25 cellular contexts compared by ENCODE assay signal in genomic region chr17:80783971-80784370, GRCh38.
DNase-seq lines count a peak whose midpoint lies in the region; ATAC-seq and TF ChIP-seq lines count a peak whose summit lies in the region.
"Had no signal": no experiment of that assay in that cellular context is flagged by ENCODE, and none has a peak within 500 bp of the region (broad histone marks: within the 10 kb centered on the region; RNA-seq: fewer than 3 reads in every experiment).

No MANE protein-coding gene starts in this region.

- H3K9me3 Mint-ChIP-seq in activated CD4-positive, alpha-beta T cell treated with anti-CD3 and anti-CD28 coated beads, Interleukin-2, amount 10 ng/mL, durations not matched to agents 7 days and 5 days: peaks cover 11% of the 10 kb centered on the region
- H3K9me3 Mint-ChIP-seq in osteocyte (ENCODE audit: unreplicated experiment): peaks cover 3% of the 10 kb centered on the region
- H3K9me3 Mint-ChIP-seq in CD14-positive monocyte: no peaks in the 10 kb centered on the region
- H3K9me3 Mint-ChIP-seq: H9, naive B cell had no signal

- WGBS in IMR-90 (ENCODE audit: extremely low coverage in 2 of 2, insufficient read length in 1 of 2), 2 experiments: no CpG with 5 or more reads among the region's 6 CpGs

- no peak for TF ChIP-seq POLR2A in IMR-90 (IDR thresholded peaks at IDR 0.05; ENCODE audit: low read depth, low read length)

- peak overlapping the region; percentile 84; the same call in 2 of the 3 replicates for H2BK15ac ChIP-seq in IMR-90 (ENCODE audit: low read depth, low read length)

- H3K4ac ChIP-seq in IMR-90 (ENCODE audit: low read depth, low read length): peak overlapping the region; percentile 95

- H3K27me3 ChIP-seq in IMR-90 (ENCODE audit: control insufficient read depth, insufficient read depth, low read length) (no peaks in the 10 kb centered on the region), adipocyte (replicated peaks; ENCODE audit: control insufficient read depth, insufficient read depth, low read length) (no peaks in the 10 kb centered on the region), foreskin keratinocyte (no peaks in the 10 kb centered on the region)
- H3K27me3 ChIP-seq: BLaER1 treated with 17β-estradiol and CSF1 and Interleukin-3, amounts not matched to agents 10 nM and 100 nM; gastroesophageal sphincter; tibial nerve had no signal

- peak overlapping the region; percentile 91 for H3K27ac Mint-ChIP-seq in activated CD4-positive, alpha-beta T cell treated with anti-CD3 and anti-CD28 coated beads, Interleukin-2, amount 10 ng/mL, durations not matched to agents 7 days and 5 days
- H3K27ac Mint-ChIP-seq in osteocyte (ENCODE audit: unreplicated experiment) (peak overlapping the region; percentile 88), CD14-positive monocyte (no peak overlapping the region)
- H3K27ac Mint-ChIP-seq: naive B cell; stimulated activated naive B cell treated with anti-CD40 and anti-IgM and Interleukin-4, amounts not matched to agents 10 μg/mL and 1 μg/mL and 100 μg/mL, for 72 hours had no signal

- peaks cover under 1% of the 10 kb centered on the region; the same call in 1 of the 2 replicates for H3K36me3 ChIP-seq in IMR-90 (ENCODE audit: control insufficient read depth, insufficient read depth, low read length)
- no peaks in the 10 kb centered on the region for H3K36me3 ChIP-seq in adipocyte (ENCODE audit: control insufficient read depth, insufficient read depth, low read length, severe bottlenecking)
- H3K36me3 ChIP-seq: tibial nerve had no signal

- H3K56ac ChIP-seq in IMR-90 (ENCODE audit: extremely low read depth, insufficient read depth, low read length): no peak overlapping the region

- H4K8ac ChIP-seq in IMR-90 (ENCODE audit: low read depth in 2 of 2, low read length in 2 of 2): peak overlapping the region; percentile 27 to 90; a peak in 3 of 4 replicates

- peaks cover 50% of the 10 kb centered on the region for H3K36me3 Mint-ChIP-seq in activated CD4-positive, alpha-beta T cell treated with anti-CD3 and anti-CD28 coated beads, Interleukin-2, amount 10 ng/mL, durations not matched to agents 7 days and 5 days (ENCODE audit: low read depth)
- H3K36me3 Mint-ChIP-seq in osteocyte (ENCODE audit: unreplicated experiment) (peaks cover 8% of the 10 kb centered on the region), CD14-positive monocyte (peaks cover 6 to 14% of the 10 kb centered on the region in 2 donors)
- H3K36me3 Mint-ChIP-seq: naive B cell had no signal

- H3K4me1 Mint-ChIP-seq in activated CD4-positive, alpha-beta T cell treated with anti-CD3 and anti-CD28 coated beads, Interleukin-2, amount 10 ng/mL, durations not matched to agents 7 days and 5 days: peaks cover 93% of the 10 kb centered on the region
- H3K4me1 Mint-ChIP-seq in osteocyte (ENCODE audit: unreplicated experiment) (peaks cover 74% of the 10 kb centered on the region), CD14-positive monocyte (peaks cover 35% of the 10 kb centered on the region)

- H3K4me1 ChIP-seq in IMR-90 (ENCODE audit: control insufficient read depth, insufficient read depth, low read length): peaks cover 29% of the 10 kb centered on the region
- peaks cover 55% of the 10 kb centered on the region for H3K4me1 ChIP-seq in adipocyte (ENCODE audit: control insufficient read depth, insufficient read depth, low read length)
- peaks cover 1% of the 10 kb centered on the region for H3K4me1 ChIP-seq in foreskin keratinocyte

- H3K9ac ChIP-seq in IMR-90 (ENCODE audit: low read depth, low read length) (no peak overlapping the region), adipocyte (ENCODE audit: low read length) (peak overlapping the region; percentile 62)
- H3K9ac ChIP-seq: BLaER1 treated with 17β-estradiol and CSF1 and Interleukin-3, amounts not matched to agents 10 nM and 100 nM had no signal

- DNase-seq in activated CD4-positive, alpha-beta T cell treated with anti-CD3 and anti-CD28 coated beads, Interleukin-2, amount 10 ng/mL, durations not matched to agents 7 days and 5 days: no peak
- no peak for DNase-seq in activated CD4-positive, alpha-beta T cell treated with anti-CD3 and anti-CD28 coated beads, Interleukin-2, amount 50 U/mL, for 48 hours
- DNase-seq in IMR-90: no peak
- DNase-seq in adipocyte (ENCODE audit: low read depth): peak; percentile 15
- no peak for DNase-seq in osteocyte (ENCODE audit: extremely low spot score, unreplicated experiment)
- no peak for DNase-seq in CD14-positive monocyte (ENCODE audit: low spot score)
- DNase-seq in cerebellar nuclear complex (lab: John Stamatoyannopoulos, UW): no peak
- no peak for DNase-seq in foreskin keratinocyte
- DNase-seq: activated CD8-positive, alpha-beta memory T cell treated with anti-CD3 and anti-CD28 coated beads for 24 hours; activated gamma-delta T cell treated with Interleukin-2 at 50 U/mL for 16 hours; DMS 273 treated with DMSO at 0.1 percent for 48 hours; kidney glomerular epithelial cell; mammary epithelial cell; naive B cell; NCI-H1417 treated with DMSO at 0.1 percent for 48 hours; NCI-H526 treated with DMSO at 0.1 percent for 48 hours; OCI-M1; SHP77; stimulated activated naive B cell treated with anti-CD40 and anti-IgM and Interleukin-4, amounts not matched to agents 10 μg/mL and 1 μg/mL and 100 μg/mL, for 72 hours had no signal

- no peak overlapping the region for H3K4me3 Mint-ChIP-seq in activated CD4-positive, alpha-beta T cell treated with anti-CD3 and anti-CD28 coated beads, Interleukin-2, amount 10 ng/mL, durations not matched to agents 7 days and 5 days
- H3K4me3 Mint-ChIP-seq in osteocyte (ENCODE audit: unreplicated experiment) (no peak overlapping the region), CD14-positive monocyte (no peak overlapping the region)
- H3K4me3 Mint-ChIP-seq: H9; naive B cell; stimulated activated naive B cell treated with anti-CD40 and anti-IgM and Interleukin-4, amounts not matched to agents 10 μg/mL and 1 μg/mL and 100 μg/mL, for 72 hours had no signal

- H3K27ac ChIP-seq in IMR-90 (ENCODE audit: insufficient read depth, low read length) (peak overlapping the region; percentile 83), foreskin keratinocyte (no peak overlapping the region)
- H3K27ac ChIP-seq: BLaER1 treated with 17β-estradiol and CSF1 and Interleukin-3, amounts not matched to agents 10 nM and 100 nM; tibial nerve; VCaP had no signal

- intact Hi-C loops in IMR-90 (cut with micrococcal nuclease) (no loop called here), CD14-positive monocyte (cut with micrococcal nuclease) (loop anchor here in 1 of 2 donors (10.0 kb wide), 1 partner anchor 59 kb away; no protein-coding TSS in a partner anchor)

- POLR2A ChIA-PET in activated CD4-positive, alpha-beta T cell treated with anti-CD3 and anti-CD28 coated beads, Interleukin-2, amount 10 ng/mL, durations not matched to agents 7 days and 5 days (lab: Charles Lee): interaction anchor here (0.6 to 1.2 kb wide), 6 partner anchors 9 to 109 kb away, joined by 3 to 6 read pairs (median 4); no protein-coding TSS in a partner anchor
- POLR2A ChIA-PET in IMR-90 (lab: Charles Lee; ENCODE audit: unreplicated experiment): no interaction called here

- H3K4me2 ChIP-seq in IMR-90 (ENCODE audit: low read depth, low read length): no peak overlapping the region
- H3K4me2 ChIP-seq: BLaER1 treated with 17β-estradiol and CSF1 and Interleukin-3, amounts not matched to agents 10 nM and 100 nM had no signal

- H2BK20ac ChIP-seq in IMR-90 (ENCODE audit: low read depth, low read length): peak overlapping the region; percentile 93

- H2AFZ ChIP-seq in IMR-90 (replicated peaks; ENCODE audit: low read length, poor library complexity): no peak overlapping the region

- H3K27me3 Mint-ChIP-seq in activated CD4-positive, alpha-beta T cell treated with anti-CD3 and anti-CD28 coated beads, Interleukin-2, amount 10 ng/mL, durations not matched to agents 7 days and 5 days: no peaks in the 10 kb centered on the region
- no peaks in the 10 kb centered on the region for H3K27me3 Mint-ChIP-seq in osteocyte (ENCODE audit: unreplicated experiment)
- H3K27me3 Mint-ChIP-seq in CD14-positive monocyte (ENCODE audit: low read depth in 3 of 3): peaks cover 0 to 2% (median 0%) of the 10 kb centered on the region in 3 donors
- H3K27me3 Mint-ChIP-seq: naive B cell; stimulated activated naive B cell treated with anti-CD40 and anti-IgM and Interleukin-4, amounts not matched to agents 10 μg/mL and 1 μg/mL and 100 μg/mL, for 72 hours had no signal

- peak overlapping the region; percentile 93 for H2BK120ac ChIP-seq in IMR-90 (ENCODE audit: low read depth, low read length)

- in situ Hi-C loops in IMR-90 (cut with MboI; ENCODE audit: low sequenced_read_pairs): no loop called here

- no peak for TF ChIP-seq RAD21 in IMR-90 (IDR thresholded peaks at IDR 0.05; ENCODE audit: low read length)

- H3K9me1 ChIP-seq in IMR-90 (ENCODE audit: insufficient read depth, low read length): peaks cover 32% of the 10 kb centered on the region

- TF ChIP-seq CTCF in IMR-90 (conservative IDR thresholded peaks at IDR 0.05; ENCODE audit: low read depth, low read length): no peak
- TF ChIP-seq CTCF in osteocyte (IDR thresholded peaks at IDR 0.05): no peak
- TF ChIP-seq CTCF in CD14-positive monocyte (IDR thresholded peaks at IDR 0.05): no peak
- no peak for TF ChIP-seq CTCF in foreskin keratinocyte (conservative IDR thresholded peaks at IDR 0.05)

- peaks cover 27 to 85% of the 10 kb centered on the region in 2 experiments for H3K79me1 ChIP-seq in IMR-90 (ENCODE audit: low read depth in 1 of 2, low read length in 2 of 2)

- no peaks in the 10 kb centered on the region for H4K20me1 ChIP-seq in IMR-90 (ENCODE audit: insufficient read depth, low read length)

- ATAC-seq in IMR-90 (ENCODE audit: low read depth): no peak
- ATAC-seq in foreskin keratinocyte: no peak
- ATAC-seq: gastroesophageal sphincter; HepG2; stimulated activated naive B cell treated with anti-CD40 and anti-IgM and Interleukin-4, amounts not matched to agents 10 μg/mL and 1 μg/mL and 100 μg/mL, for 72 hours had no signal

- peak overlapping the region; percentile 95 for H2BK5ac ChIP-seq in IMR-90 (ENCODE audit: low read depth, low read length, poor library complexity, severe bottlenecking)

- H3K14ac ChIP-seq in IMR-90 (replicated peaks; ENCODE audit: low read depth, low read length): peak overlapping the region; percentile 45

- no peaks in the 10 kb centered on the region for H3K9me3 ChIP-seq in IMR-90 (ENCODE audit: control insufficient read depth, insufficient read depth, low read length)
- H3K9me3 ChIP-seq in adipocyte (ENCODE audit: control insufficient read depth, low read length): no peaks in the 10 kb centered on the region
- H3K9me3 ChIP-seq: gastroesophageal sphincter, tibial nerve had no signal

- peak overlapping the region; percentile 67 for H3K18ac ChIP-seq in IMR-90 (ENCODE audit: low read depth, low read length)

- dilution Hi-C loops in IMR-90 (cut with HindIII; ENCODE audit: low sequenced_read_pairs, unreplicated experiment): no loop called here

- peak overlapping the region; percentile 85 for H4K5ac ChIP-seq in IMR-90 (ENCODE audit: low read depth, low read length)

- H3K4me3 ChIP-seq in IMR-90 (ENCODE audit: insufficient read depth, low read depth, low read length) (no peak overlapping the region), adipocyte (ENCODE audit: low read length) (peak overlapping the region; percentile 8)
- H3K4me3 ChIP-seq: BLaER1 treated with 17β-estradiol and CSF1 and Interleukin-3, amounts not matched to agents 10 nM and 100 nM; gastroesophageal sphincter; tibial nerve had no signal

- CTCF ChIA-PET in activated CD4-positive, alpha-beta T cell treated with anti-CD3 and anti-CD28 coated beads, Interleukin-2, amount 10 ng/mL, durations not matched to agents 7 days and 5 days (lab: Charles Lee): interaction anchor here (1.0 to 1.3 kb wide), 2 partner anchors 10 to 21 kb away, joined by 3 to 5 read pairs; no protein-coding TSS in a partner anchor
- CTCF ChIA-PET in IMR-90 (lab: Yijun Ruan, JAX): interaction anchor here (0.7 kb wide), 1 partner anchor 191 kb away, joined by 4 read pairs; no protein-coding TSS in a partner anchor

- peak overlapping the region; percentile 71; the same call in 1 of the 2 replicates for H3K23ac ChIP-seq in IMR-90 (ENCODE audit: low read depth, low read length)

- no TSS peak for BruUV-seq in IMR-90 (replicated peaks; lab: Mats Ljungman, UMichigan)

- no peak overlapping the region for H2AK9ac ChIP-seq in IMR-90 (replicated peaks; ENCODE audit: low read depth, low read length, poor library complexity)

- H2AK5ac ChIP-seq in IMR-90 (ENCODE audit: low read depth, low read length): peak overlapping the region; percentile 99

- H4K91ac ChIP-seq in IMR-90 (ENCODE audit: insufficient read depth, low read depth, low read length): peak overlapping the region; percentile 69

Comparison
In these comparisons a context has a peak if more than half of its experiments do, and no peak if none do; other contexts are left out.
1. H3K27ac Mint-ChIP-seq: peak in activated CD4-positive, alpha-beta T cell treated with anti-CD3 and anti-CD28 coated beads, Interleukin-2, amount 10 ng/mL, durations not matched to agents 7 days and 5 days (single experiment) and osteocyte (single experiment); none in CD14-positive monocyte (0 of 7).